Comparison of ENCODE assay signal across 14 cellular contexts in genomic region chr14:95359974-95360826, GRCh38. TPM values are rescaled to one million over a fixed set of nuclear protein-coding genes. Genes with fewer than 3 reads are reported as not detected.
DNase-seq lines count a peak whose midpoint lies in the region; ATAC-seq, FAIRE-seq and TF ChIP-seq lines count a peak whose summit lies in the region.
"Had no signal": no experiment of that assay in that cellular context is flagged by ENCODE, and none has a peak within 500 bp of the region (broad histone marks: within the 10 kb centered on the region; RNA-seq: fewer than 3 reads in every experiment).

No MANE protein-coding gene starts in this region.

- H3K79me2 ChIP-seq in OCI-LY3 (ENCODE audit: low read length): no peaks in the 10 kb centered on the region
- H3K79me2 ChIP-seq in HepG2 (ENCODE audit: insufficient read depth, low read length): no peaks in the 10 kb centered on the region

- H3K36me3 ChIP-seq in OCI-LY3 (replicated peaks; ENCODE audit: low read depth, low read length) (no peaks in the 10 kb centered on the region), HepG2 (replicated peaks in 1 of 2; ENCODE audit: control insufficient read depth in 1 of 2, insufficient read depth in 2 of 2, low read length in 2 of 2) (no peaks in the 10 kb centered on the region), stomach (no peaks in the 10 kb centered on the region), aorta (ENCODE audit: control insufficient read depth in 1 of 2, insufficient read depth in 2 of 2, low read length in 1 of 2) (no peaks in the 10 kb centered on the region)

- no TSS peak for BruUV-seq in HepG2 (replicated peaks; lab: Mats Ljungman, UMichigan)

- H3K27me3 ChIP-seq in OCI-LY3 (ENCODE audit: low read depth, low read length): peaks cover 43% of the 10 kb centered on the region
- no peaks in the 10 kb centered on the region for H3K27me3 ChIP-seq in HepG2 (ENCODE audit: control insufficient read depth in 1 of 2, insufficient read depth in 2 of 2, low read length in 2 of 2)
- peaks cover 0 to 34% (median 5%) of the 10 kb centered on the region in 3 donors for H3K27me3 ChIP-seq in stomach
- H3K27me3 ChIP-seq in aorta (ENCODE audit: control insufficient read depth in 1 of 2, insufficient read depth in 2 of 2, low read length in 1 of 2): no peaks in the 10 kb centered on the region

- H3K27ac ChIP-seq in OCI-LY3 (ENCODE audit: low read length) (no peak overlapping the region), HepG2 (ENCODE audit: extremely low read length, insufficient read depth, low read length) (no peak overlapping the region), stomach (peak overlapping the region in 3 of 5 donors; percentile 18 to 54 (median 26)), aorta (ENCODE audit: low read depth in 1 of 2, low read length in 2 of 2) (no peak overlapping the region)

- no peak for TF ChIP-seq RAD21 in HepG2 (CRISPR knock-in tag; IDR thresholded peaks at IDR 0.05)

- 74% methylated on average over 35 of the region's 47 CpGs for WGBS in HepG2 (ENCODE audit: low lambda C conversion rate)
- 19 to 38% (median 25%) methylated on average over 24 to 47 of the region's 47 CpGs for WGBS in stomach, 5 donors
- WGBS in aorta, 2 donors: 35 to 40% methylated on average over 47 of the region's 47 CpGs

- POLR2A ChIA-PET in HepG2 (lab: Yijun Ruan, JAX): no interaction called here

- H3K4me3 ChIP-seq in OCI-LY3 (ENCODE audit: low read length) (peak overlapping the region; percentile 55), HepG2 (replicated peaks in 1 of 3; ENCODE audit: insufficient read depth in 1 of 3, low read depth in 2 of 3, low read length in 3 of 3) (no peak overlapping the region), stomach (peak overlapping the region in 3 of 4 donors; percentile 19 to 26 (median 19)), aorta (ENCODE audit: low read length in 2 of 2) (no peak overlapping the region)

- H3K4me2 ChIP-seq in OCI-LY3 (ENCODE audit: low read length) (peak overlapping the region; percentile 48), HepG2 (ENCODE audit: low read depth, low read length) (no peak overlapping the region)

- intact Hi-C loops in HepG2 (cut with micrococcal nuclease; ENCODE audit: unreplicated experiment): loop anchor here (10.0 kb wide), 1 partner anchor 245 kb away; no protein-coding TSS in a partner anchor
- intact Hi-C loops in stomach (cut with DNase I; ENCODE audit: low total_unique reads): no loop called here
- intact Hi-C loops in left colon (cut with DNase I, micrococcal nuclease): no loop called here
- intact Hi-C loops in aorta (cut with DNase I): no loop called here

- H3K4me1 ChIP-seq in OCI-LY3 (ENCODE audit: low read length) (peaks cover 16% of the 10 kb centered on the region), HepG2 (ENCODE audit: insufficient read depth, low read length) (peaks cover 45% of the 10 kb centered on the region), stomach (peaks cover 7 to 18% (median 16%) of the 10 kb centered on the region in 4 donors), aorta (ENCODE audit: control insufficient read depth in 1 of 2, insufficient read depth in 2 of 2, low read length in 2 of 2) (no peaks in the 10 kb centered on the region)

- CTCF ChIA-PET in HepG2 (lab: Yijun Ruan, JAX; ENCODE audit: low intra/inter-chr PET ratio, low total read pairs): no interaction called here

- TF ChIP-seq EP300 in HepG2 (IDR thresholded peaks at IDR 0.05; ENCODE audit: low read depth in 2 of 2, low read length in 2 of 2): no peak
- TF ChIP-seq EP300 in HepG2 (CRISPR knock-in tag; IDR thresholded peaks at IDR 0.05; ENCODE audit: borderline replicate concordance): no peak
- no peak for TF ChIP-seq EP300 in stomach (IDR thresholded peaks at IDR 0.05)

- no peak overlapping the region for H2AFZ ChIP-seq in OCI-LY3 (ENCODE audit: low read depth, low read length)
- H2AFZ ChIP-seq in HepG2 (ENCODE audit: low read length): no peak overlapping the region

- no peak for ATAC-seq in HepG2
- ATAC-seq in GM21619 (IDR thresholded peaks at IDR 0.05; ENCODE audit: unreplicated experiment): no peak
- no peak for ATAC-seq in GM19328 (IDR thresholded peaks at IDR 0.05; ENCODE audit: unreplicated experiment)
- no peak for ATAC-seq in left colon
- no peak for ATAC-seq in aorta (ENCODE audit: low FRiP score)
- ATAC-seq: effector memory CD8-positive, alpha-beta T cell had no signal

- no peak overlapping the region for H3K9ac ChIP-seq in OCI-LY3 (ENCODE audit: low read length)
- H3K9ac ChIP-seq in HepG2 (ENCODE audit: insufficient read depth, low read depth, low read length): no peak overlapping the region

- in situ Hi-C loops in HepG2 (cut with HindIII; ENCODE audit: extremely low pct_ligation_motif_present, low pct_unique_long_range_greater_than_20kb): no loop called here

- no peak for TF ChIP-seq POLR2A in HepG2 (IDR thresholded peaks at IDR 0.05; ENCODE audit: insufficient read depth in 1 of 2, low read depth in 2 of 2, low read length in 2 of 2)
- no peak for TF ChIP-seq POLR2A in stomach (IDR thresholded peaks at IDR 0.05)

- H3K9me3 ChIP-seq in OCI-LY3 (ENCODE audit: insufficient read depth, low read length) (no peaks in the 10 kb centered on the region), HepG2 (ENCODE audit: low read length) (no peaks in the 10 kb centered on the region), stomach (no peaks in the 10 kb centered on the region), aorta (ENCODE audit: control insufficient read depth, low read length) (peaks cover 2% of the 10 kb centered on the region)

- H4K20me1 ChIP-seq in OCI-LY3 (ENCODE audit: insufficient read depth, low read length): no peaks in the 10 kb centered on the region
- no peaks in the 10 kb centered on the region for H4K20me1 ChIP-seq in HepG2 (ENCODE audit: insufficient read depth, low read length)

- peak; percentile 88 for DNase-seq in foreskin melanocyte
- DNase-seq in HepG2 (ENCODE audit: low spot score): no peak
- peak; percentile 38 for DNase-seq in stomach
- no peak for DNase-seq in left colon
- no peak for DNase-seq in aorta
- DNase-seq: activated B cell treated with CpG ODN at 0.5 μM for 24 hours; activated gamma-delta T cell; effector memory CD8-positive, alpha-beta T cell; SHP77; small intestine had no signal

- FAIRE-seq in HepG2 (lab: Jason Lieb, UNC): no peak
- FAIRE-seq: islet of Langerhans, small intestine had no signal

- no peak for TF ChIP-seq CTCF in OCI-LY3 (IDR thresholded peaks at IDR 0.05; ENCODE audit: low read depth, low read length)
- no peak for TF ChIP-seq CTCF in HepG2 (CRISPR knock-in tag; IDR thresholded peaks at IDR 0.05)
- no peak for TF ChIP-seq CTCF in stomach (IDR thresholded peaks at IDR 0.05)

TF ChIP-seq in HepG2, 621 proteins besides CTCF, POLR2A, EP300 and RAD21:
- TF ChIP-seq ZNF629 (CRISPR knock-in tag; conservative IDR thresholded peaks at IDR 0.05): no peak
- peak; percentile 21; the same call in 1 of the 2 replicates for TF ChIP-seq HOXA3 (CRISPR knock-in tag; IDR thresholded peaks at IDR 0.05)
- TF ChIP-seq CBX2 (IDR thresholded peaks at IDR 0.05; ENCODE audit: low read depth, low read length): no peak
- no peak for TF ChIP-seq CBX2 (CRISPR knock-in tag; IDR thresholded peaks at IDR 0.05; ENCODE audit: low read depth)
- peak; percentile 75 for TF ChIP-seq ZBTB33 (CRISPR knock-in tag; IDR thresholded peaks at IDR 0.05)

RNA-seq across cellular contexts. Expression of gene CLMN, which starts 40.5 kb away (rescaled TPM):
- total RNA-seq in HepG2 (2016; rRNA removed; fragmentation: Illumina TruSeq; extraction: Trizol) (15.1 and 16.2 TPM in 2 replicates), stomach (10 to 100 TPM; 12.8 to 42.9 (median 30.1) TPM), left colon (100 to 1,000 TPM; 125 to 135 TPM), aorta (10 to 100 TPM; 15.8 to 18.3 TPM)
- total RNA-seq in HepG2 (2016; cell fraction: cytosol; rRNA removed; fragmentation: Illumina TruSeq; extraction: Trizol; ENCODE audit: low read depth): 4.4 and 5.9 TPM in 2 replicates
- 13.1 and 14.8 TPM in 2 replicates for total RNA-seq in HepG2 (2016; cell fraction: insoluble cytoplasmic fraction; rRNA removed; fragmentation: Illumina TruSeq; extraction: Trizol)
- 8.6 and 9.0 TPM in 2 replicates for total RNA-seq in HepG2 (2016; cell fraction: membrane; rRNA removed; fragmentation: Illumina TruSeq; extraction: Trizol)
- 21.4 and 22.0 TPM in 2 replicates for total RNA-seq in HepG2 (2016; cell fraction: nucleus; rRNA removed; fragmentation: Illumina TruSeq; extraction: Trizol)
- polyA plus RNA-seq in HepG2 (2011; rRNA removed) (16.4 and 16.7 TPM in 2 replicates), stomach (1 to 10 TPM; 5.3 to 8.7 (median 6.2) TPM), aorta (1 to 10 TPM; 3.9 to 6.1 TPM)
- 5.7 and 6.9 TPM in 2 replicates for polyA plus RNA-seq in HepG2 (2011; cell fraction: cytosol; rRNA removed)
- 55.9 and 58.4 TPM in 2 replicates for polyA plus RNA-seq in HepG2 (2011; cell fraction: nucleus; rRNA removed)
- polyA plus RNA-seq in HepG2 (2012): 12.5 and 17.3 TPM in 2 replicates
- polyA plus RNA-seq in HepG2 (2016; cell fraction: cytosol; fragmentation: Illumina TruSeq; extraction: Trizol; ENCODE audit: low read depth): 4.6 and 4.9 TPM in 2 replicates
- polyA plus RNA-seq in HepG2 (2016; cell fraction: insoluble cytoplasmic fraction; fragmentation: Illumina TruSeq; extraction: Trizol; ENCODE audit: low read depth): 10.5 and 11.4 TPM in 2 replicates
- 7.1 and 7.5 TPM in 2 replicates for polyA plus RNA-seq in HepG2 (2016; cell fraction: membrane; fragmentation: Illumina TruSeq; extraction: Trizol; ENCODE audit: low read depth)
- 24.4 and 27.2 TPM in 2 replicates for polyA plus RNA-seq in HepG2 (2016; cell fraction: nucleus; fragmentation: Illumina TruSeq; extraction: Trizol; ENCODE audit: insufficient read depth, low read depth)
- polyA minus RNA-seq in HepG2 (2011; rRNA and poly(A)+ RNA removed; ENCODE audit: low replicate concordance): 0.51 and 12.1 TPM in 2 replicates
- polyA minus RNA-seq in HepG2 (2011; cell fraction: cytosol; rRNA and poly(A)+ RNA removed): 8.5 and 10.6 TPM in 2 replicates
- 45.1 and 53.1 TPM in 2 replicates for polyA minus RNA-seq in HepG2 (2011; cell fraction: nucleus; rRNA and poly(A)+ RNA removed)

Comparison
In these comparisons a context has a peak if more than half of its experiments do, and no peak if none do; other contexts are left out.
1. H3K27ac ChIP-seq: peak in stomach (3 of 5); none in OCI-LY3 (single experiment), HepG2 (single experiment) and aorta (0 of 2).
2. H3K4me3 ChIP-seq: peak in OCI-LY3 (single experiment) and stomach (3 of 4); none in HepG2 (0 of 3) and aorta (0 of 2).
3. DNase-seq: peak in foreskin melanocyte (single experiment) and stomach (single experiment); none in HepG2 (single experiment), left colon (0 of 2) and aorta (0 of 2).